1 cellular context compared by ENCODE assay signal in the genomic region with DNA sequence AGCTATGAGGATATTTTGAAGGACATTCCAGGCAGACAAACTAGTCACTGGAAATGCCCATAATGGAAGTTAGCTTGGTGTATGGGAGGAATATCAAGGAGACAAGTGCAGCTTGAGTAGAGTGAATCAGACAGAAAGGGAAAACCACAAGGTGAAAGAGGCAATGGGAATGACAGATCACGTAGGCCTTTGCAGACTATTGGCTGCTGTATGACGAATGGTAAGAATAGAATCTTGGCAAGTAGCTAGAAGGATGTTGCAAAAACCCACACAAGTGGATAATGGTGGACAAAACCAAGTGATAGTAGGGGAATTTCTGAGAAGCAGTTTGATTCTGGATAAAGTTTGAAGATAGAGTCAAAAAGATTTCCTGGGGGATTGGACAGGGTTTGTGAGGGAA.
TF ChIP-seq lines count a peak whose summit lies in the region.

No MANE protein-coding gene starts in this region.

TF ChIP-seq in IMR-90, 13 proteins besides CTCF, POLR2A, EP300 and RAD21:
- TF ChIP-seq CEBPB (IDR thresholded peaks at IDR 0.05; ENCODE audit: low read depth, low read length) (no peak), CHD1 (IDR thresholded peaks at IDR 0.05; ENCODE audit: low read depth, low read length) (no peak), MXI1 (IDR thresholded peaks at IDR 0.05; ENCODE audit: borderline replicate concordance, low read depth, low read length) (no peak), RFX5 (IDR thresholded peaks at IDR 0.05; ENCODE audit: low read depth, low read length) (no peak), NFE2L2 (IDR thresholded peaks at IDR 0.05; ENCODE audit: low read depth, low read length) (no peak), FOS (IDR thresholded peaks at IDR 0.05; ENCODE audit: low read depth, low read length) (no peak), MAZ (IDR thresholded peaks at IDR 0.05; ENCODE audit: borderline replicate concordance, low read depth, low read length) (no peak)
- TF ChIP-seq, protein P1, sequence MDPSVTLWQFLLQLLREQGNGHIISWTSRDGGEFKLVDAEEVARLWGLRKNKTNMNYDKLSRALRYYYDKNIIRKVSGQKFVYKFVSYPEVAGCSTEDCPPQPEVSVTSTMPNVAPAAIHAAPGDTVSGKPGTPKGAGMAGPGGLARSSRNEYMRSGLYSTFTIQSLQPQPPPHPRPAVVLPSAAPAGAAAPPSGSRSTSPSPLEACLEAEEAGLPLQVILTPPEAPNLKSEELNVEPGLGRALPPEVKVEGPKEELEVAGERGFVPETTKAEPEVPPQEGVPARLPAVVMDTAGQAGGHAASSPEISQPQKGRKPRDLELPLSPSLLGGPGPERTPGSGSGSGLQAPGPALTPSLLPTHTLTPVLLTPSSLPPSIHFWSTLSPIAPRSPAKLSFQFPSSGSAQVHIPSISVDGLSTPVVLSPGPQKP (IDR thresholded peaks at IDR 0.05; ENCODE audit: borderline replicate concordance, low read depth, low read length), result no peak
